Comparison of ENCODE assay signal across 1 cellular context in the genomic region with DNA sequence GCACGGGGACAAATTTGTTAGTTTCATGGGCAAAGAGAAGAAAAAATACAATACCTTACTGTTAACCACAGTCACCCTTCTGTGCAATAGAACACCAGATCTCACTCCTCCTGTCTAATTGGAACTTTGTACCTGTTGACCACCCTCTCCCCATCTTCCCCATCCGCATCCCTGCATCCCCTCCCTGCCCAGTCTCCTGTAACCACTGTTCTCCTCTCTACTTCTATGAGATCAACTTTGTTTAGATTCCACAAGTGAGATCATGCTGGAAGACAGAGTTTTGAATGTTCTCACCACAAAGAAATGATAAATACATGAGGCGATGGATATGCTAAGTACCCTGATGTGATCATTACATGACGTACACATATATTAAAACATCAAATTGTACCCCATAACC.
TF ChIP-seq lines count a peak whose summit lies in the region.

No MANE protein-coding gene starts in this region.

TF ChIP-seq in A549, 52 proteins besides CTCF, POLR2A, EP300 and RAD21 (continued from another document):
- no peak for TF ChIP-seq PHF8 (IDR thresholded peaks at IDR 0.05; ENCODE audit: borderline replicate concordance, low read depth)
- TF ChIP-seq TP53 (CRISPR knock-in tag; IDR thresholded peaks at IDR 0.05) = no peak
- TF ChIP-seq SREBF2 (IDR thresholded peaks at IDR 0.05) = no peak
- TF ChIP-seq ZC3H11A (IDR thresholded peaks at IDR 0.05) = no peak
- TF ChIP-seq BHLHE40 (IDR thresholded peaks at IDR 0.05; ENCODE audit: low read depth, low read length) = no peak
- no peak for TF ChIP-seq RCOR1 (IDR thresholded peaks at IDR 0.05; ENCODE audit: low read depth, low read length)
